Comparison of ENCODE assay signal across 25 cellular contexts in genomic region chr10:89975716-89976243, GRCh38.
DNase-seq lines count a peak whose midpoint lies in the region; ATAC-seq, FAIRE-seq and TF ChIP-seq lines count a peak whose summit lies in the region.
"Had no signal": no experiment of that assay in that cellular context is flagged by ENCODE, and none has a peak within 500 bp of the region (broad histone marks: within the 10 kb centered on the region; RNA-seq: fewer than 3 reads in every experiment).

No MANE protein-coding gene starts in this region.

- peaks cover 9% of the 10 kb centered on the region for H3K4me1 Mint-ChIP-seq in activated T-cell treated with anti-CD3 and anti-CD28 coated beads, Interleukin-2, amount 50 U/mL, for 72 hours (ENCODE audit: low read depth)
- H3K4me1 Mint-ChIP-seq: CD4-positive, alpha-beta memory T cell; T-cell had no signal

- H2AFZ ChIP-seq in OCI-LY3 (ENCODE audit: low read depth, low read length) = no peak overlapping the region

- H3K4me3 ChIP-seq in OCI-LY3 (ENCODE audit: low read length) (no peak overlapping the region), heart right ventricle (no peak overlapping the region)
- H3K4me3 ChIP-seq: A549 had no signal

- H3K9ac ChIP-seq in OCI-LY3 (ENCODE audit: low read length) = no peak overlapping the region

- H3K4me2 ChIP-seq in OCI-LY3 (ENCODE audit: low read length) = peak overlapping the region; percentile 53
- H3K4me2 ChIP-seq: A549 had no signal

- no peak for TF ChIP-seq POLR2A in GM12891 (IDR thresholded peaks at IDR 0.05; ENCODE audit: low read depth, low read length)

- no peak for ATAC-seq in activated T-cell treated with anti-CD3 and anti-CD28 coated beads, Interleukin-2, amount 50 U/mL, for 72 hours (replicated peaks in 1 of 2)
- ATAC-seq in heart right ventricle = no peak
- ATAC-seq: A549, HCT116, T-cell had no signal

- H3K79me2 ChIP-seq in OCI-LY3 (ENCODE audit: low read length) = no peaks in the 10 kb centered on the region

- FAIRE-seq in GM12891 (lab: Jason Lieb, UNC) = no peak
- peak; percentile 57 for FAIRE-seq in endometrium (lab: Jason Lieb, UNC)
- FAIRE-seq: A549, GM12892, GM19239 had no signal

- H3K27ac Mint-ChIP-seq in activated T-cell treated with anti-CD3 and anti-CD28 coated beads, Interleukin-2, amount 50 U/mL, for 72 hours = no peak overlapping the region
- H3K27ac Mint-ChIP-seq: CD4-positive, alpha-beta memory T cell; T-cell had no signal

- TF ChIP-seq CTCF in OCI-LY3 (IDR thresholded peaks at IDR 0.05; ENCODE audit: low read depth, low read length) = no peak
- no peak for TF ChIP-seq CTCF in heart right ventricle (IDR thresholded peaks at IDR 0.05)

- H3K27me3 ChIP-seq in OCI-LY3 (ENCODE audit: low read depth, low read length) = no peaks in the 10 kb centered on the region
- peaks cover 0 to 3% (median 0%) of the 10 kb centered on the region in 7 donors for H3K27me3 ChIP-seq in heart right ventricle

- H3K36me3 Mint-ChIP-seq in activated T-cell treated with anti-CD3 and anti-CD28 coated beads, Interleukin-2, amount 50 U/mL, for 72 hours (ENCODE audit: insufficient read depth in 2 of 2) = peaks cover 0 to 2% of the 10 kb centered on the region in 2 donors
- H3K36me3 Mint-ChIP-seq: CD4-positive, alpha-beta memory T cell; T-cell had no signal

- peaks cover 8% of the 10 kb centered on the region for H3K27me3 Mint-ChIP-seq in activated T-cell treated with anti-CD3 and anti-CD28 coated beads, Interleukin-2, amount 50 U/mL, for 72 hours (ENCODE audit: low read depth)

- no peaks in the 10 kb centered on the region for H3K9me3 Mint-ChIP-seq in activated T-cell treated with anti-CD3 and anti-CD28 coated beads, Interleukin-2, amount 50 U/mL, for 72 hours
- H3K9me3 Mint-ChIP-seq: CD4-positive, alpha-beta memory T cell; T-cell had no signal

- DNase-seq in GM12891 (ENCODE audit: insufficient read length, low spot score) (no peak), NAMALWA (ENCODE audit: low spot score) (peak; percentile 28), cerebellar cortex (ENCODE audit: low spot score) (no peak), heart right ventricle (no peak)
- no peak for DNase-seq in activated T-cell treated with anti-CD3 and anti-CD28 coated beads, Interleukin-2, amount 50 U/mL, for 72 hours
- no peak for DNase-seq in stimulated activated naive CD4-positive, alpha-beta T cell treated with Interleukin-2 at 50 U/mL for 16 hours (lab: John Stamatoyannopoulos, UW)
- DNase-seq: C1 segment of cervical spinal cord; CD4-positive, alpha-beta memory T cell; COR-L47; DMS79; EL; GDM1; NCI-H2029; NCI-H446; NCI-H524 treated with DMSO at 0.1 percent for 48 hours; NCI-H774; SHP77; T-cell had no signal

- H3K36me3 ChIP-seq in OCI-LY3 (replicated peaks; ENCODE audit: low read depth, low read length) (no peaks in the 10 kb centered on the region), heart right ventricle (no peaks in the 10 kb centered on the region)

- no peaks in the 10 kb centered on the region for H4K20me1 ChIP-seq in OCI-LY3 (ENCODE audit: insufficient read depth, low read length)

- 76 to 77% methylated on average over 2 of the region's 2 CpGs for WGBS in heart right ventricle, 2 donors

- H3K4me1 ChIP-seq in OCI-LY3 (ENCODE audit: low read length) = peaks cover 44% of the 10 kb centered on the region
- H3K4me1 ChIP-seq in heart right ventricle = no peaks in the 10 kb centered on the region
- H3K4me1 ChIP-seq: A549 had no signal

- H3K9me3 ChIP-seq in OCI-LY3 (ENCODE audit: insufficient read depth, low read length) (no peaks in the 10 kb centered on the region), heart right ventricle (no peaks in the 10 kb centered on the region)
- H3K9me3 ChIP-seq: A549 had no signal

- intact Hi-C loops in heart right ventricle (cut with DNase I) = no loop called here

- no peak overlapping the region for H3K4me3 Mint-ChIP-seq in activated T-cell treated with anti-CD3 and anti-CD28 coated beads, Interleukin-2, amount 50 U/mL, for 72 hours
- H3K4me3 Mint-ChIP-seq: CD4-positive, alpha-beta memory T cell; T-cell had no signal

- H3K27ac ChIP-seq in OCI-LY3 (ENCODE audit: low read length) = no peak overlapping the region; the same call in 1 of the 2 replicates
- no peak overlapping the region for H3K27ac ChIP-seq in heart right ventricle
- H3K27ac ChIP-seq: A549, RWPE1 had no signal

TF ChIP-seq in GM12891, 5 proteins besides CTCF, POLR2A, EP300 and RAD21:
- peak; percentile 79 for TF ChIP-seq SPI1 (IDR thresholded peaks at IDR 0.05; ENCODE audit: low read depth, low read length)
- TF ChIP-seq TAF1 (IDR thresholded peaks at IDR 0.05; ENCODE audit: low read depth, low read length) = no peak
- TF ChIP-seq POLR2AphosphoS5 (IDR thresholded peaks at IDR 0.05; ENCODE audit: low read depth, low read length) = no peak
- TF ChIP-seq PAX5 (IDR thresholded peaks at IDR 0.05; ENCODE audit: insufficient read depth, low read length, severe bottlenecking) = no peak
- TF ChIP-seq POU2F2 (IDR thresholded peaks at IDR 0.05; ENCODE audit: low read depth, low read length) = no peak
